ENCODE assay signal across 1 cellular context in the genomic region with DNA sequence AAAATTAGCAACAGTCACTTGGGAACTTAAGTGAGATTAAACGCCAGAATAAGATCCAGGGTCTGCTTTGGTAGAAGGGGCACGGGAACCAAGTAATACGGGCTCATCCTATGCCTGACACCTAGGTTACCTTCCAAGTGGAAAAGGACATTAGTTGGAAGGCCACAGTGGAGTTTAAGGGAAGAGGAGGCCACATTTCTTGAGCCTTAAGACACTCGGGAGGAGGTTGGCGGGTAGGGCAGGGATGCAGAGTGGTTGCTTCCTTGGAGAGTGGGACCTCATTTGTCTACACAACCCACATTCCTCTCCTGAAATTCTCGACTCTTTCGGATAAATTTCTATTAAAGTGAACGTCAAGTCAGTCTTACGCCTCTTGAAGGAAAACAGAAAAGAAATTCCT.
TF ChIP-seq lines count a peak whose summit lies in the region.

No MANE protein-coding gene starts in this region.

TF ChIP-seq in K562, 482 proteins besides CTCF, POLR2A, EP300 and RAD21 (continued from another document):
- TF ChIP-seq, protein P1, sequence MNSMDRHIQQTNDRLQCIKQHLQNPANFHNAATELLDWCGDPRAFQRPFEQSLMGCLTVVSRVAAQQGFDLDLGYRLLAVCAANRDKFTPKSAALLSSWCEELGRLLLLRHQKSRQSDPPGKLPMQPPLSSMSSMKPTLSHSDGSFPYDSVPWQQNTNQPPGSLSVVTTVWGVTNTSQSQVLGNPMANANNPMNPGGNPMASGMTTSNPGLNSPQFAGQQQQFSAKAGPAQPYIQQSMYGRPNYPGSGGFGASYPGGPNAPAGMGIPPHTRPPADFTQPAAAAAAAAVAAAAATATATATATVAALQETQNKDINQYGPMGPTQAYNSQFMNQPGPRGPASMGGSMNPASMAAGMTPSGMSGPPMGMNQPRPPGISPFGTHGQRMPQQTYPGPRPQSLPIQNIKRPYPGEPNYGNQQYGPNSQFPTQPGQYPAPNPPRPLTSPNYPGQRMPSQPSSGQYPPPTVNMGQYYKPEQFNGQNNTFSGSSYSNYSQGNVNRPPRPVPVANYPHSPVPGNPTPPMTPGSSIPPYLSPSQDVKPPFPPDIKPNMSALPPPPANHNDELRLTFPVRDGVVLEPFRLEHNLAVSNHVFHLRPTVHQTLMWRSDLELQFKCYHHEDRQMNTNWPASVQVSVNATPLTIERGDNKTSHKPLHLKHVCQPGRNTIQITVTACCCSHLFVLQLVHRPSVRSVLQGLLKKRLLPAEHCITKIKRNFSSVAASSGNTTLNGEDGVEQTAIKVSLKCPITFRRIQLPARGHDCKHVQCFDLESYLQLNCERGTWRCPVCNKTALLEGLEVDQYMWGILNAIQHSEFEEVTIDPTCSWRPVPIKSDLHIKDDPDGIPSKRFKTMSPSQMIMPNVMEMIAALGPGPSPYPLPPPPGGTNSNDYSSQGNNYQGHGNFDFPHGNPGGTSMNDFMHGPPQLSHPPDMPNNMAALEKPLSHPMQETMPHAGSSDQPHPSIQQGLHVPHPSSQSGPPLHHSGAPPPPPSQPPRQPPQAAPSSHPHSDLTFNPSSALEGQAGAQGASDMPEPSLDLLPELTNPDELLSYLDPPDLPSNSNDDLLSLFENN (IDR thresholded peaks at IDR 0.05; ENCODE audit: low read depth in 2 of 2, low read length in 2 of 2): no peak
- TF ChIP-seq ZNF384 (IDR thresholded peaks at IDR 0.05; ENCODE audit: low read depth, low read length) (no peak), RBM17 (IDR thresholded peaks at IDR 0.05; ENCODE audit: borderline replicate concordance, low read depth, low read length) (no peak), CBX3 (IDR thresholded peaks at IDR 0.05; ENCODE audit: borderline replicate concordance in 1 of 2, low read length in 2 of 2) (no peak), ZC3H11A (IDR thresholded peaks at IDR 0.05; ENCODE audit: low read depth, low read length) (no peak), ATF7 (IDR thresholded peaks at IDR 0.05) (no peak), ZNF589 (CRISPR knock-in tag; IDR thresholded peaks at IDR 0.05; ENCODE audit: low read depth) (no peak), CREB1 (IDR thresholded peaks at IDR 0.05) (no peak), CREB1 (CRISPR knock-in tag; IDR thresholded peaks at IDR 0.05) (no peak), FOXJ3 (CRISPR knock-in tag; IDR thresholded peaks at IDR 0.05) (no peak)
- TF ChIP-seq, protein P2, sequence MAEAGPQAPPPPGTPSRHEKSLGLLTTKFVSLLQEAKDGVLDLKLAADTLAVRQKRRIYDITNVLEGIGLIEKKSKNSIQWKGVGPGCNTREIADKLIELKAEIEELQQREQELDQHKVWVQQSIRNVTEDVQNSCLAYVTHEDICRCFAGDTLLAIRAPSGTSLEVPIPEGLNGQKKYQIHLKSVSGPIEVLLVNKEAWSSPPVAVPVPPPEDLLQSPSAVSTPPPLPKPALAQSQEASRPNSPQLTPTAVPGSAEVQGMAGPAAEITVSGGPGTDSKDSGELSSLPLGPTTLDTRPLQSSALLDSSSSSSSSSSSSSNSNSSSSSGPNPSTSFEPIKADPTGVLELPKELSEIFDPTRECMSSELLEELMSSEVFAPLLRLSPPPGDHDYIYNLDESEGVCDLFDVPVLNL (CRISPR knock-in tag; IDR thresholded peaks at IDR 0.05; ENCODE audit: low read depth): no peak
- TF ChIP-seq, protein P3, sequence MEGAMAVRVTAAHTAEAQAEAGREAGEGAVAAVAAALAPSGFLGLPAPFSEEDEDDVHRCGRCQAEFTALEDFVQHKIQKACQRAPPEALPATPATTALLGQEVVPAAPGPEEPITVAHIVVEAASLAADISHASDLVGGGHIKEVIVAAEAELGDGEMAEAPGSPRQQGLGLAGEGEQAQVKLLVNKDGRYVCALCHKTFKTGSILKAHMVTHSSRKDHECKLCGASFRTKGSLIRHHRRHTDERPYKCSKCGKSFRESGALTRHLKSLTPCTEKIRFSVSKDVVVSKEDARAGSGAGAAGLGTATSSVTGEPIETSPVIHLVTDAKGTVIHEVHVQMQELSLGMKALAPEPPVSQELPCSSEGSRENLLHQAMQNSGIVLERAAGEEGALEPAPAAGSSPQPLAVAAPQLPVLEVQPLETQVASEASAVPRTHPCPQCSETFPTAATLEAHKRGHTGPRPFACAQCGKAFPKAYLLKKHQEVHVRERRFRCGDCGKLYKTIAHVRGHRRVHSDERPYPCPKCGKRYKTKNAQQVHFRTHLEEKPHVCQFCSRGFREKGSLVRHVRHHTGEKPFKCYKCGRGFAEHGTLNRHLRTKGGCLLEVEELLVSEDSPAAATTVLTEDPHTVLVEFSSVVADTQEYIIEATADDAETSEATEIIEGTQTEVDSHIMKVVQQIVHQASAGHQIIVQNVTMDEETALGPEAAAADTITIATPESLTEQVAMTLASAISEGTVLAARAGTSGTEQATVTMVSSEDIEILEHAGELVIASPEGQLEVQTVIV (CRISPR knock-in tag; IDR thresholded peaks at IDR 0.05; ENCODE audit: borderline replicate concordance): no peak
